In the genomic region with DNA sequence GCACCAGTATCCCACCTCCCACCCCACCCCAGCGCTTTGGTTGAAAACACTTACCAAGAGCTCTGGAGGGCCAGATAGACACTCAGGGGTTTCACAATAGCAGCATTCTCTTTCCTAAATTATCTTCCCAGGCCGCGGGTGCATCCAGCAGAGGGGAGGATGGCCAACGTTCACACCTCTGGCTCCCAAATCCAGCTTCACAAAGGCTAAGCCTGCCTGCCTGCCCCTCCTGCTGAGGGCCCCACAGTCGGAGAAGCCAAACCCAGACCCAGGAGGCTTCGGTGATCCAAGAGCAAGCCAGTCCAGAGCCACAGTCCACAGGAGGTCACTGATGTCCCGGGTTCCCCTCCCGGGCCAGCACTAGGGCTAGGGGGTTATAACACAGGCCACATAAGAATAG, we compare ENCODE assay signal across 22 cellular contexts.
"Had no signal": no experiment of that assay in that cellular context is flagged by ENCODE, and none has a peak within 500 bp of the region (broad histone marks: within the 10 kb centered on the region; RNA-seq: fewer than 3 reads in every experiment).

No MANE protein-coding gene starts in this region.

- H3K4me3 ChIP-seq: esophagus squamous epithelium, hepatocyte, lower lobe of right lung, mucosa of descending colon, smooth muscle cell, suprapubic skin, transverse colon had no signal

- H3K27ac ChIP-seq: epithelial cell of prostate, esophagus squamous epithelium, hepatocyte, lower lobe of right lung, neutrophil, suprapubic skin, transverse colon had no signal

- H3K9me3 ChIP-seq: esophagus squamous epithelium, lower lobe of right lung, mucosa of descending colon, neutrophil, suprapubic skin, transverse colon had no signal

- H3K4me1 ChIP-seq: lower lobe of right lung, transverse colon had no signal

- H3K36me3 ChIP-seq: esophagus squamous epithelium, lower lobe of right lung, neutrophil, suprapubic skin, transverse colon had no signal

- H3K27me3 ChIP-seq: esophagus squamous epithelium, hepatocyte, suprapubic skin, transverse colon had no signal

- ATAC-seq: activated CD4-positive, alpha-beta T cell treated with anti-CD3 and anti-CD28 coated beads for 36 hours; activated CD8-positive, alpha-beta memory T cell treated with anti-CD3 and anti-CD28 coated beads, Interleukin-2, amount 10 ng/mL, durations not matched to agents 7 days and 5 days; activated CD8-positive, alpha-beta T cell treated with anti-CD3 and anti-CD28 coated beads, Interleukin-2, amount 10 ng/mL, durations not matched to agents 7 days and 5 days; activated naive CD8-positive, alpha-beta T cell treated with anti-CD3 and anti-CD28 coated beads, Interleukin-2, amount 50 U/mL, for 24 hours; lower lobe of right lung; mucosa of descending colon; natural killer cell treated with Interleukin-12 subunit alpha and Interleukin-12 subunit beta and Interleukin-15 and Interleukin-18, amount 100 ng/mL, for 72 hours had no signal

- DNase-seq: activated CD4-positive, alpha-beta T cell treated with anti-CD3 and anti-CD28 coated beads for 36 hours; activated CD4-positive, CD25-positive, alpha-beta regulatory T cell; activated CD8-positive, alpha-beta memory T cell treated with anti-CD3 and anti-CD28 coated beads, Interleukin-2, amount 10 ng/mL, durations not matched to agents 7 days and 5 days; activated CD8-positive, alpha-beta T cell treated with anti-CD3 and anti-CD28 coated beads, Interleukin-2, amount 10 ng/mL, durations not matched to agents 7 days and 5 days; activated naive CD8-positive, alpha-beta T cell treated with anti-CD3 and anti-CD28 coated beads, Interleukin-2, amount 50 U/mL, for 24 hours; activated T-cell treated with anti-CD3 and anti-CD28 coated beads, Interleukin-2, amount 50 U/mL, for 48 hours; amygdala; dermis blood vessel endothelial cell; effector CD4-positive, alpha-beta T cell; esophagus squamous epithelium; foreskin melanocyte; lower lobe of right lung; mesenchymal stem cell; mucosa of descending colon; stimulated activated naive CD4-positive, alpha-beta T cell; transverse colon had no signal
